10 cellular contexts compared by ENCODE assay signal in the genomic region with DNA sequence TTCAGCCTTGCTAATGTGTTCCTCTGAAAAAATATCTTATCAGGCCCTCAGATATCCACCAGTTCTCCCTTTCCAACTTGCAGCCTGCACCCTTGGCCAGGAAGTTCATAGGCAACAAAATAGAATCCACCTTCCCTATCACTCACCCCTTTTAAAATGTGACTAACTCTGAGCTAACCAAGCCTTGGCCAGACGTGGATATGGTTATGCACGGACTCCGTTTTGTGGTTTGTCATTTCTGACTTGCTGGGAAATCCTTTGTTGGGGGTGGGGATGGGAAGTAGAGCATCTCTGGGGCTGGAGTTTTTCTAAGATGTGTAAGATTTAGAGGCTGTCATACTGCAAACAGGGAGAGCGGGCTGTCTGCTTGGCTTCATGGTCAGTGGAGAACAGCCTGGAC.
DNase-seq lines count a peak whose midpoint lies in the region; ATAC-seq and TF ChIP-seq lines count a peak whose summit lies in the region.
"Had no signal": no experiment of that assay in that cellular context is flagged by ENCODE, and none has a peak within 500 bp of the region (broad histone marks: within the 10 kb centered on the region; RNA-seq: fewer than 3 reads in every experiment).

No MANE protein-coding gene starts in this region.

- TF ChIP-seq CTCF in hepatocyte (IDR thresholded peaks at IDR 0.05; ENCODE audit: poor library complexity) (no peak), transverse colon (IDR thresholded peaks at IDR 0.05) (no peak), MM.1S (IDR thresholded peaks at IDR 0.05; ENCODE audit: low read length) (no peak)

- WGBS in hepatocyte (ENCODE audit: low lambda C conversion rate, missing lambda C conversion rate) = 76% methylated on average over 4 of the region's 4 CpGs
- 40 to 51% methylated on average over 1 to 4 of the region's 4 CpGs for WGBS in transverse colon (ENCODE audit: low coverage in 1 of 2), 2 donors

- H3K27me3 ChIP-seq in hepatocyte = no peaks in the 10 kb centered on the region
- H3K27me3 ChIP-seq in transverse colon = no peaks in the 10 kb centered on the region
- no peaks in the 10 kb centered on the region for H3K27me3 ChIP-seq in MM.1S (replicated peaks; ENCODE audit: insufficient read depth, low read length)
- H3K27me3 ChIP-seq: tibial nerve had no signal

- no peaks in the 10 kb centered on the region for H3K9me2 ChIP-seq in hepatocyte (replicated peaks; ENCODE audit: insufficient read depth)
- no peaks in the 10 kb centered on the region for H3K9me2 ChIP-seq in MM.1S (replicated peaks; ENCODE audit: insufficient read depth, low read length)

- no peaks in the 10 kb centered on the region for H3K9me3 ChIP-seq in hepatocyte (ENCODE audit: low read depth)
- H3K9me3 ChIP-seq in transverse colon = no peaks in the 10 kb centered on the region
- H3K9me3 ChIP-seq in MM.1S (replicated peaks; ENCODE audit: insufficient read depth, low read length) = no peaks in the 10 kb centered on the region
- H3K9me3 ChIP-seq: tibial nerve had no signal

- in situ Hi-C loops in transverse colon (cut with MboI; ENCODE audit: low pct_ligation_motif_present in 1 of 4, low pct_unique_long_range_greater_than_20kb in 1 of 4, low sequenced_read_pairs in 3 of 4) = no loop called here

- H3F3A ChIP-seq in MM.1S (ENCODE audit: insufficient read depth, low read length) = no peaks in the 10 kb centered on the region

- H3K4me2 ChIP-seq in hepatocyte = no peak overlapping the region
- no peak overlapping the region for H3K4me2 ChIP-seq in MM.1S (ENCODE audit: low read depth, low read length)

- H3K4me3 ChIP-seq in hepatocyte (no peak overlapping the region), transverse colon (no peak overlapping the region), MM.1S (ENCODE audit: low read length) (no peak overlapping the region)
- H3K4me3 ChIP-seq: tibial nerve had no signal

- H3K4me1 ChIP-seq in hepatocyte (ENCODE audit: insufficient read depth) (peaks cover 60% of the 10 kb centered on the region), transverse colon (peaks cover 18 to 66% (median 36%) of the 10 kb centered on the region in 4 donors), MM.1S (ENCODE audit: low read length) (peaks cover 3% of the 10 kb centered on the region)

- H3K36me3 Mint-ChIP-seq in activated naive CD4-positive, alpha-beta T cell treated with anti-CD3 and anti-CD28 coated beads, Interleukin-2, amount 50 U/mL, for 72 hours = peaks cover 0 to 25% of the 10 kb centered on the region in 2 donors
- peaks cover 39% of the 10 kb centered on the region for H3K36me3 Mint-ChIP-seq in activated T-helper 1 cell treated with anti-CD3 and anti-CD28 coated beads, Interleukin-12 subunit alpha, Interleukin-12 subunit beta, Interleukin-2, Interleukin-4 antibody, amounts not matched to agents 30 ng/mL and 10 ng/mL and 1 ng/mL, durations not matched to agents 14 hours and 24 hours and 36 hours (ENCODE audit: low read depth)

- H3K9ac ChIP-seq in MM.1S (ENCODE audit: low read length) = no peak overlapping the region

- no peaks in the 10 kb centered on the region for H3K27me3 Mint-ChIP-seq in activated T-helper 1 cell treated with anti-CD3 and anti-CD28 coated beads, Interleukin-12 subunit alpha, Interleukin-12 subunit beta, Interleukin-2, Interleukin-4 antibody, amounts not matched to agents 30 ng/mL and 10 ng/mL and 1 ng/mL, durations not matched to agents 14 hours and 24 hours and 36 hours (ENCODE audit: insufficient read depth)

- no peak for DNase-seq in activated naive CD4-positive, alpha-beta T cell treated with anti-CD3 and anti-CD28 coated beads, Interleukin-2, amount 50 U/mL, for 72 hours (ENCODE audit: low spot score in 2 of 2)
- no peak for DNase-seq in activated naive CD4-positive, alpha-beta T cell treated with anti-CD3 and anti-CD28 coated beads, Interleukin-2, amount 50 U/mL, for 16 hours
- DNase-seq in activated T-helper 1 cell treated with anti-CD3 and anti-CD28 coated beads, Interleukin-12 subunit alpha, Interleukin-12 subunit beta, Interleukin-2, Interleukin-4 antibody, amounts not matched to agents 30 ng/mL and 10 ng/mL and 1 ng/mL, durations not matched to agents 14 hours and 24 hours and 36 hours (ENCODE audit: low spot score) = peak; percentile 16
- DNase-seq in hepatocyte (ENCODE audit: low spot score) = peak; percentile 41
- DNase-seq in transverse colon = no peak
- DNase-seq in NCI-H69 (lab: John Stamatoyannopoulos, UW) = no peak
- DNase-seq in MM.1S = no peak
- no peak for DNase-seq in HuH-7.5 (ENCODE audit: low spot score)
- DNase-seq: left cardiac atrium had no signal

- TF ChIP-seq EP300 in transverse colon (IDR thresholded peaks at IDR 0.05; ENCODE audit: low read depth) = no peak

- no peaks in the 10 kb centered on the region for H3K9me3 Mint-ChIP-seq in activated naive CD4-positive, alpha-beta T cell treated with anti-CD3 and anti-CD28 coated beads, Interleukin-2, amount 50 U/mL, for 72 hours
- no peaks in the 10 kb centered on the region for H3K9me3 Mint-ChIP-seq in activated T-helper 1 cell treated with anti-CD3 and anti-CD28 coated beads, Interleukin-12 subunit alpha, Interleukin-12 subunit beta, Interleukin-2, Interleukin-4 antibody, amounts not matched to agents 30 ng/mL and 10 ng/mL and 1 ng/mL, durations not matched to agents 14 hours and 24 hours and 36 hours

- intact Hi-C loops in activated T-helper 1 cell treated with anti-CD3 and anti-CD28 coated beads, Interleukin-12 subunit alpha, Interleukin-12 subunit beta, Interleukin-2, Interleukin-4 antibody, amounts not matched to agents 30 ng/mL and 10 ng/mL and 1 ng/mL, durations not matched to agents 14 hours and 24 hours and 36 hours (cut with micrococcal nuclease) = no loop called here
- intact Hi-C loops in transverse colon (cut with DNase I; ENCODE audit: low total_unique reads) = loop anchor here (10.0 kb wide), 1 partner anchor 57 kb away; no protein-coding TSS in a partner anchor

- TF ChIP-seq POLR2A in transverse colon (IDR thresholded peaks at IDR 0.05) = no peak

- peak overlapping the region; percentile 13 to 59 for H3K27ac Mint-ChIP-seq in activated naive CD4-positive, alpha-beta T cell treated with anti-CD3 and anti-CD28 coated beads, Interleukin-2, amount 50 U/mL, for 72 hours
- H3K27ac Mint-ChIP-seq in activated T-helper 1 cell treated with anti-CD3 and anti-CD28 coated beads, Interleukin-12 subunit alpha, Interleukin-12 subunit beta, Interleukin-2, Interleukin-4 antibody, amounts not matched to agents 30 ng/mL and 10 ng/mL and 1 ng/mL, durations not matched to agents 14 hours and 24 hours and 36 hours = peak overlapping the region; percentile 51

- no peak overlapping the region for H2AFZ ChIP-seq in hepatocyte
- no peak overlapping the region for H2AFZ ChIP-seq in MM.1S (ENCODE audit: low read length)

- H3K4me3 Mint-ChIP-seq in activated T-helper 1 cell treated with anti-CD3 and anti-CD28 coated beads, Interleukin-12 subunit alpha, Interleukin-12 subunit beta, Interleukin-2, Interleukin-4 antibody, amounts not matched to agents 30 ng/mL and 10 ng/mL and 1 ng/mL, durations not matched to agents 14 hours and 24 hours and 36 hours = peak overlapping the region; percentile 2

- peaks cover 92% of the 10 kb centered on the region for H3K4me1 Mint-ChIP-seq in activated T-helper 1 cell treated with anti-CD3 and anti-CD28 coated beads, Interleukin-12 subunit alpha, Interleukin-12 subunit beta, Interleukin-2, Interleukin-4 antibody, amounts not matched to agents 30 ng/mL and 10 ng/mL and 1 ng/mL, durations not matched to agents 14 hours and 24 hours and 36 hours (ENCODE audit: low read depth)

- ATAC-seq in activated naive CD4-positive, alpha-beta T cell treated with anti-CD3 and anti-CD28 coated beads, Interleukin-2, amount 50 U/mL, for 72 hours = peak; percentile 64 to 93

- H3K36me3 ChIP-seq in hepatocyte (replicated peaks; ENCODE audit: insufficient read depth, low read depth) (no peaks in the 10 kb centered on the region), transverse colon (no peaks in the 10 kb centered on the region), MM.1S (replicated peaks; ENCODE audit: insufficient read depth, low read length) (no peaks in the 10 kb centered on the region)
- H3K36me3 ChIP-seq: tibial nerve had no signal

- peaks cover 98% of the 10 kb centered on the region for H3K79me2 ChIP-seq in hepatocyte
- peaks cover 43% of the 10 kb centered on the region for H3K79me2 ChIP-seq in MM.1S (ENCODE audit: low read length)

- peak overlapping the region; percentile 82 for H3K27ac ChIP-seq in hepatocyte
- peak overlapping the region; percentile 74 to 82 (median 76) for H3K27ac ChIP-seq in transverse colon
- H3K27ac ChIP-seq in MM.1S (ENCODE audit: low read length) = no peak overlapping the region

- H4K20me1 ChIP-seq in hepatocyte (ENCODE audit: insufficient read depth, poor library complexity, severe bottlenecking) = peaks cover 43% of the 10 kb centered on the region
- H4K20me1 ChIP-seq in MM.1S (ENCODE audit: insufficient read depth, low read length) = no peaks in the 10 kb centered on the region

Comparison
In these comparisons a context has a peak if more than half of its experiments do, and no peak if none do; other contexts are left out.
1. DNase-seq: peak in activated T-helper 1 cell treated with anti-CD3 and anti-CD28 coated beads, Interleukin-12 subunit alpha, Interleukin-12 subunit beta, Interleukin-2, Interleukin-4 antibody, amounts not matched to agents 30 ng/mL and 10 ng/mL and 1 ng/mL, durations not matched to agents 14 hours and 24 hours and 36 hours (single experiment) and hepatocyte (single experiment); none in activated naive CD4-positive, alpha-beta T cell treated with anti-CD3 and anti-CD28 coated beads, Interleukin-2, amount 50 U/mL, for 72 hours (0 of 2), activated naive CD4-positive, alpha-beta T cell treated with anti-CD3 and anti-CD28 coated beads, Interleukin-2, amount 50 U/mL, for 16 hours (single experiment), transverse colon (single experiment), NCI-H69 (single experiment), MM.1S (single experiment) and HuH-7.5 (single experiment).